Comparison of ENCODE assay signal across 8 cellular contexts in the genomic region with DNA sequence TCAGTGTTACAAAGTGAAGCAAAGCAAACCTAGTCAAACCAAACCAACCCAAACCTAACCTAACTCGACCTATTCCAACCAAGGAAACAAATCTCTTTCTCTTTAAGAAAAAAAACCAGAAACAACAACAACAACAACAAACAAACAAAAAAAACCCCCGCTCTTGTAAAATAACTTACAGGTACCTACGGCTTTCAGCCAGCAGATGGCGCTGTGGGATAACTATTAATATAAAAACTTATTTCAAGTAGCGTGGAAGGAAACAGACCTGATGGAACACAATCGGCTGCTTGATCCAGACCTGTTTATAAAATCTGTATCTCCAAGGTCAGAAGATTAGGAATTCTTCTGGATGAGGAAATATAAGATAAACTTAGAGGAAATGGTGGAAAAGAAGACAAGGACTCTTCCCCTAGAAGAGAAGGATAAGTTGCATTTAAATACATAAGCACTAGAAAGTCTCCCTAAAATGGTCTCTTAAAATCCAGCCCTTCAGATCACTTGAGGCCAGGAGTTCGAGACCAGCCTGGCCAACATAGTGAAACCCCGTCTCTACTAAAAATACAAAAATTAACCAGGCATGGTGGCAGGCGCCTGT. TPM values are rescaled to one million over a fixed set of nuclear protein-coding genes. Genes with fewer than 3 reads are reported as not detected.
DNase-seq lines count a peak whose midpoint lies in the region; ATAC-seq, FAIRE-seq and TF ChIP-seq lines count a peak whose summit lies in the region.

No MANE protein-coding gene starts in this region.

- no peak for ATAC-seq in activated CD4-positive, CD25-positive, alpha-beta regulatory T cell treated with anti-CD3 and anti-CD28 coated beads, Interleukin-2, amount 50 U/mL, for 24 hours
- ATAC-seq in HG03521 (IDR thresholded peaks at IDR 0.05; ENCODE audit: unreplicated experiment): no peak

- no peak overlapping the region for H3K4me3 ChIP-seq in lower leg skin (ENCODE audit: low read depth, poor library complexity, severe bottlenecking)

- no peak for TF ChIP-seq POLR2A in lower leg skin (IDR thresholded peaks at IDR 0.05)

- peak in 1 of 3 donors; percentile 30 for TF ChIP-seq CTCF in lower leg skin (IDR thresholded peaks at IDR 0.05)

- WGBS in lower leg skin, 2 donors: 17 to 28% methylated on average over 8 to 9 of the region's 9 CpGs

- DNase-seq in activated CD4-positive, CD25-positive, alpha-beta regulatory T cell (lab: John Stamatoyannopoulos, UW): peak; percentile 4 to 41 (median 6)
- peak; percentile 24 for DNase-seq in NCI-H2171 (lab: John Stamatoyannopoulos, UW)
- DNase-seq in activated CD4-positive, alpha-beta T cell treated with anti-CD3 and anti-CD28 coated beads for 48 hours: peak; percentile 68
- DNase-seq in lower leg skin (ENCODE audit: low spot score in 2 of 2): peak; percentile 54 to 94
- DNase-seq in stimulated activated CD4-positive, alpha-beta T cell treated with anti-CD3 and anti-CD28 coated beads, TNF-alpha, amount 100 ng/mL, for 48 hours (ENCODE audit: low read depth in 3 of 3): peak in 2 of 3 donors; percentile 41 to 49

- peak; percentile 87 for FAIRE-seq in colon (lab: Jason Lieb, UNC)

- intact Hi-C loops in lower leg skin (cut with DNase I; ENCODE audit: low total_unique reads): loop anchor here (10.0 kb wide), 1 partner anchor 944 kb away; no protein-coding TSS in a partner anchor

RNA-seq across cellular contexts. Expression of gene CDKL5, which starts 34.4 kb away (rescaled TPM):
- total RNA-seq in lower leg skin: 1 to 10 TPM; 3.3 to 9.2 (median 5.1) TPM

RNA-seq across cellular contexts. Expression of gene SCML2, which starts 36.6 kb away (rescaled TPM):
- total RNA-seq in lower leg skin: 1 to 10 TPM; 1.9 to 5.4 (median 3.5) TPM

Comparison
In these comparisons a context has a peak if more than half of its experiments do, and no peak if none do; other contexts are left out.
1. DNase-seq: peak in every context shown above with its lines; median percentile 74 in lower leg skin; 68 in activated CD4-positive, alpha-beta T cell treated with anti-CD3 and anti-CD28 coated beads for 48 hours; 45 in stimulated activated CD4-positive, alpha-beta T cell treated with anti-CD3 and anti-CD28 coated beads, TNF-alpha, amount 100 ng/mL, for 48 hours; 24 in NCI-H2171; 6 in activated CD4-positive, CD25-positive, alpha-beta regulatory T cell.